6 cellular contexts compared by ENCODE assay signal in the genomic region with DNA sequence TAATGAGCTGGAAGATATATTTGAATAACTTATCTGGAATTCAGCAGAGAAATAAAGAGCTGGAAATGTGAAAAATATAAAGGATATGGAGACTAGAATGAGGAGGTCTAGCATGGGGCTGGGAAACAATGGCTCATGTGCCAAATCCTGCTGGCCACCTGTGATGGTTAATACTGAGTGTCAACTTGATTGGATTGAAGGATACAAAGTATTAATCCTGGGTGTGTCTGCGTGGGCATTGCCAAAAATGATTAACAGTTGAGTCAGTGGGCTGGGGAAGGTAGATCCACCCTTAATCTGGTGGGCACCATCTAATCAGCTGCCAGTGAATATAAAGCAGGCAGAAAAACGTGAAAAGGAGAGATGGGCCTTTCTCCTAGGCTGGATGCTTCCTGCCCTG. TPM values are rescaled to one million over a fixed set of nuclear protein-coding genes. Genes with fewer than 3 reads are reported as not detected.
"Had no signal": no experiment of that assay in that cellular context is flagged by ENCODE, and none has a peak within 500 bp of the region (broad histone marks: within the 10 kb centered on the region; RNA-seq: fewer than 3 reads in every experiment).

No MANE protein-coding gene starts in this region.

RNA-seq across cellular contexts. Expression of gene SIM2, which starts 26.6 kb away (rescaled TPM):
- total RNA-seq: activated naive CD8-positive, alpha-beta T cell treated with anti-CD3 and anti-CD28 coated beads for 36 hours; activated naive CD8-positive, alpha-beta T cell treated with anti-CD3 and anti-CD28 coated beads, Interleukin-2, amount 10 ng/mL, durations not matched to agents 7 days and 5 days; aorta; ascending aorta; cardiac muscle cell; cerebellum had no signal
- polyA plus RNA-seq: aorta had no signal
